In genomic region chr17:14300628-14301278, GRCh38 we compare ENCODE assay signal across 8 cellular contexts. TPM values are rescaled to one million over a fixed set of nuclear protein-coding genes. Genes with fewer than 3 reads are reported as not detected.
DNase-seq lines count a peak whose midpoint lies in the region; ATAC-seq, FAIRE-seq and TF ChIP-seq lines count a peak whose summit lies in the region.

Gene HS3ST3B1, plus strand, starts transcription at chr17:14301081. Its CDS starts 438 bp downstream, at chr17:14301519.

- H3K4me3 ChIP-seq in fibroblast of mammary gland (ENCODE audit: control insufficient read depth, low read depth, low read length) = peak within 1 kb of the TSS; percentile 79

- peak within 1 kb of the TSS; percentile 95 to 99 (median 98) for H3K27ac Mint-ChIP-seq in naive B cell

- no peaks in the 10 kb centered on the region for H3K36me3 Mint-ChIP-seq in naive B cell

- peaks cover 45 to 63% (median 59%) of the 10 kb centered on the region in 3 donors for H3K27me3 Mint-ChIP-seq in naive B cell

- DNase-seq in D721Med (ENCODE audit: insufficient read length, low spot score) = peak; percentile 86
- DNase-seq in HuH-7 (ENCODE audit: low spot score) = peak; percentile 97
- peak; percentile 75 for DNase-seq in RPMI8226
- peak; percentile 98 to 99 for DNase-seq in activated T-helper 1 cell treated with anti-CD3 and anti-CD28 coated beads, Interleukin-2, amount 50 U/mL, for 16 hours (ENCODE audit: low read depth in 1 of 2, low spot score in 1 of 2)
- peak; percentile 100 for DNase-seq in fibroblast of mammary gland (ENCODE audit: low read depth)
- DNase-seq in naive B cell = peak; percentile 97
- DNase-seq in stimulated activated CD8-positive, alpha-beta memory T cell treated with anti-CD3 and anti-CD28 coated beads, Interleukin-7, amount 100 ng/mL, for 48 hours (ENCODE audit: extremely low read depth in 1 of 2, low read depth in 1 of 2) = peak; percentile 97 to 100

- peaks cover 0 to 8% (median 4%) of the 10 kb centered on the region in 7 donors for H3K9me3 Mint-ChIP-seq in naive B cell

- peak within 1 kb of the TSS; percentile 83 to 97 (median 92) for H3K4me3 Mint-ChIP-seq in naive B cell

- ATAC-seq in GM21528 (IDR thresholded peaks at IDR 0.05; ENCODE audit: low FRiP score, unreplicated experiment) (peak; percentile 92), naive B cell (ENCODE audit: low read depth in 2 of 2) (peak; percentile 71 to 73)

- no peak for TF ChIP-seq CTCF in D721Med (IDR thresholded peaks at IDR 0.05; ENCODE audit: insufficient read depth, missing control alignments)
- no peak for TF ChIP-seq CTCF in fibroblast of mammary gland (conservative IDR thresholded peaks at IDR 0.05; ENCODE audit: control insufficient read depth, insufficient read depth, low read depth, low read length)

- FAIRE-seq in D721Med (lab: Jason Lieb, UNC) = no peak

- H3K4me1 Mint-ChIP-seq in naive B cell = peaks cover 51 to 76% (median 57%) of the 10 kb centered on the region in 3 donors

RNA-seq across cellular contexts. Expression of gene HS3ST3B1, which starts in this region (rescaled TPM):
- polyA plus RNA-seq in naive B cell (ENCODE audit: low read depth in 6 of 6) = 1 to 10 TPM in 4 of 6 donors, under 1 TPM in 2; 0.22 to 3.1 (median 2.6) TPM

Comparison
In these comparisons a context has a peak if more than half of its experiments do, and no peak if none do; other contexts are left out.
1. Peak in every context shown above with its lines: DNase-seq, ATAC-seq and H3K4me3 ChIP-seq.